In genomic region chr4:147732516-147733193, GRCh38 we compare ENCODE assay signal across 1 cellular context.
TF ChIP-seq lines count a peak whose summit lies in the region.

No MANE protein-coding gene starts in this region.

TF ChIP-seq in HEK293, 187 proteins besides CTCF, POLR2A, EP300 and RAD21 (continued from another document):
- TF ChIP-seq ZNF280C (tag by site-specific recombination; IDR thresholded peaks at IDR 0.05) (no peak), ZBTB8A (tag by site-specific recombination; IDR thresholded peaks at IDR 0.05) (peak; percentile 27; the same call in 1 of the 2 replicates), ZFP69B (tag by site-specific recombination; IDR thresholded peaks at IDR 0.05) (peak; percentile 87), ZNF121 (tag by site-specific recombination; IDR thresholded peaks at IDR 0.05) (no peak), ZIC2 (tag by site-specific recombination; IDR thresholded peaks at IDR 0.05) (peak; percentile 29; the same call in 1 of the 2 replicates), ZNF184 (tag by site-specific recombination; IDR thresholded peaks at IDR 0.05) (no peak), SCRT1 (tag by site-specific recombination; IDR thresholded peaks at IDR 0.05; ENCODE audit: borderline replicate concordance) (no peak), KLF8 (tag by site-specific recombination; IDR thresholded peaks at IDR 0.05) (peak; percentile 77; the same call in 1 of the 2 replicates), ZNF707 (tag by site-specific recombination; IDR thresholded peaks at IDR 0.05) (no peak), ZFP3 (tag by site-specific recombination; IDR thresholded peaks at IDR 0.05; ENCODE audit: low read depth) (no peak), ZNF169 (tag by site-specific recombination; IDR thresholded peaks at IDR 0.05) (no peak), SP2 (tag by site-specific recombination; IDR thresholded peaks at IDR 0.05) (peak; percentile 21; the same call in 1 of the 2 replicates)
- TF ChIP-seq, protein P1, sequence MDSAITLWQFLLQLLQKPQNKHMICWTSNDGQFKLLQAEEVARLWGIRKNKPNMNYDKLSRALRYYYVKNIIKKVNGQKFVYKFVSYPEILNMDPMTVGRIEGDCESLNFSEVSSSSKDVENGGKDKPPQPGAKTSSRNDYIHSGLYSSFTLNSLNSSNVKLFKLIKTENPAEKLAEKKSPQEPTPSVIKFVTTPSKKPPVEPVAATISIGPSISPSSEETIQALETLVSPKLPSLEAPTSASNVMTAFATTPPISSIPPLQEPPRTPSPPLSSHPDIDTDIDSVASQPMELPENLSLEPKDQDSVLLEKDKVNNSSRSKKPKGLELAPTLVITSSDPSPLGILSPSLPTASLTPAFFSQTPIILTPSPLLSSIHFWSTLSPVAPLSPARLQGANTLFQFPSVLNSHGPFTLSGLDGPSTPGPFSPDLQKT (IDR thresholded peaks at IDR 0.05; ENCODE audit: borderline replicate concordance, low read depth, low read length): no peak
- TF ChIP-seq, protein P2, sequence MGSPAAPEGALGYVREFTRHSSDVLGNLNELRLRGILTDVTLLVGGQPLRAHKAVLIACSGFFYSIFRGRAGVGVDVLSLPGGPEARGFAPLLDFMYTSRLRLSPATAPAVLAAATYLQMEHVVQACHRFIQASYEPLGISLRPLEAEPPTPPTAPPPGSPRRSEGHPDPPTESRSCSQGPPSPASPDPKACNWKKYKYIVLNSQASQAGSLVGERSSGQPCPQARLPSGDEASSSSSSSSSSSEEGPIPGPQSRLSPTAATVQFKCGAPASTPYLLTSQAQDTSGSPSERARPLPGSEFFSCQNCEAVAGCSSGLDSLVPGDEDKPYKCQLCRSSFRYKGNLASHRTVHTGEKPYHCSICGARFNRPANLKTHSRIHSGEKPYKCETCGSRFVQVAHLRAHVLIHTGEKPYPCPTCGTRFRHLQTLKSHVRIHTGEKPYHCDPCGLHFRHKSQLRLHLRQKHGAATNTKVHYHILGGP (tag by site-specific recombination; IDR thresholded peaks at IDR 0.05): no peak
